In genomic region chr4:110484767-110485166, GRCh38 we compare ENCODE assay signal across 10 cellular contexts. TPM values are rescaled to one million over a fixed set of nuclear protein-coding genes. Genes with fewer than 3 reads are reported as not detected.
DNase-seq lines count a peak whose midpoint lies in the region; ATAC-seq and TF ChIP-seq lines count a peak whose summit lies in the region.
"Had no signal": no experiment of that assay in that cellular context is flagged by ENCODE, and none has a peak within 500 bp of the region (broad histone marks: within the 10 kb centered on the region; RNA-seq: fewer than 3 reads in every experiment).

No MANE protein-coding gene starts in this region.

- ATAC-seq in GM18858 (IDR thresholded peaks at IDR 0.05; ENCODE audit: unreplicated experiment), result peak; percentile 24
- ATAC-seq in gastrocnemius medialis, result peak; percentile 86 to 90
- ATAC-seq in HG02938 (IDR thresholded peaks at IDR 0.05; ENCODE audit: unreplicated experiment), result no peak

- DNase-seq in HK-2 (ENCODE audit: unreplicated experiment), result peak; percentile 57
- DNase-seq in choroid plexus epithelial cell (ENCODE audit: low read depth), result peak; percentile 74
- DNase-seq in gastrocnemius medialis, result peak; percentile 47 to 73
- no peak for DNase-seq in stimulated activated CD4-positive, alpha-beta T cell treated with anti-CD3 and anti-CD28 coated beads, Interleukin-12 subunit alpha, Interleukin-12 subunit beta, amount 100 ng/mL, for 4 hours
- no peak for DNase-seq in germinal center (ENCODE audit: low spot score)
- no peak for DNase-seq in iPS-NIHi7 (ENCODE audit: extremely low spot score)
- DNase-seq: activated T-cell treated with anti-CD3 and anti-CD28 coated beads, Interleukin-2, amount 50 U/mL, for 24 hours; NCI-H524 had no signal

- H3K36me3 ChIP-seq in gastrocnemius medialis, result no peaks in the 10 kb centered on the region

- TF ChIP-seq POLR2A in gastrocnemius medialis (IDR thresholded peaks at IDR 0.05), result no peak

- H3K27me3 ChIP-seq in gastrocnemius medialis, result no peaks in the 10 kb centered on the region

- intact Hi-C loops in gastrocnemius medialis (cut with DNase I; ENCODE audit: low total_unique reads), result no loop called here

- H3K4me1 ChIP-seq in gastrocnemius medialis, result peaks cover 27 to 63% of the 10 kb centered on the region in 2 donors

- in situ Hi-C loops in gastrocnemius medialis (cut with MboI; ENCODE audit: low sequenced_read_pairs in 4 of 4), result no loop called here

- H3K4me3 ChIP-seq in choroid plexus epithelial cell (ENCODE audit: low read depth, low read length), result no peak overlapping the region
- H3K4me3 ChIP-seq in gastrocnemius medialis, result no peak overlapping the region

- TF ChIP-seq CTCF in choroid plexus epithelial cell (conservative IDR thresholded peaks at IDR 0.05; ENCODE audit: low read depth, low read length) (no peak), gastrocnemius medialis (IDR thresholded peaks at IDR 0.05 in 4 of 5, conservative IDR thresholded peaks at IDR 0.05 in 1 of 5) (no peak)

- no peaks in the 10 kb centered on the region for H3K9me3 ChIP-seq in gastrocnemius medialis

- H3K27ac ChIP-seq in gastrocnemius medialis, result peak overlapping the region; percentile 75 to 86 (median 83)

RNA-seq across cellular contexts. Expression of gene ENPEP, which starts 8.8 kb away (rescaled TPM):
- 1 to 10 TPM; 1.4 to 4.2 (median 2.1) TPM for total RNA-seq in gastrocnemius medialis

Comparison
In these comparisons a context has a peak if more than half of its experiments do, and no peak if none do; other contexts are left out.
1. DNase-seq: peak in HK-2 (single experiment), choroid plexus epithelial cell (single experiment) and gastrocnemius medialis (2 of 2); none in stimulated activated CD4-positive, alpha-beta T cell treated with anti-CD3 and anti-CD28 coated beads, Interleukin-12 subunit alpha, Interleukin-12 subunit beta, amount 100 ng/mL, for 4 hours (single experiment), germinal center (single experiment) and iPS-NIHi7 (single experiment).